Comparison of ENCODE assay signal across 17 cellular contexts in the genomic region with DNA sequence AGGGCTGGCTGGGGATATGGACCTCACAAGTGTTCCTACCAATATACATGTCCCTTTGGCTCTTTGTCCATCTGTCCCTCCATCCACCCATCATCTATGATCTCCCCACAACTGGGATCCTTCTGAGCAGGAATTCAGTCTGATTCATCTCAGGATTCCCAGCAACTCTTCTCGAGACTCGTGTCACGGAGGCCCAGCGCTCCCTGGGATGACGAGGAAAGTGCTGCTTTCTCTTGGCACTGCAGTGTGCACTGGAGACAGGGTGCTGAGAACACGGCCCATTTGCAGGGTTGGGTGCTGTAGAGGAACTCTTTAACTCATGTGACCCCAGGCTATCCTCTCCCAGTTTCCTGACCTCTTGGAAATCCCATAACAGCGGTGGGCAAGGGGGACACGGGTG.
DNase-seq lines count a peak whose midpoint lies in the region; ATAC-seq and TF ChIP-seq lines count a peak whose summit lies in the region.
"Had no signal": no experiment of that assay in that cellular context is flagged by ENCODE, and none has a peak within 500 bp of the region (broad histone marks: within the 10 kb centered on the region; RNA-seq: fewer than 3 reads in every experiment).

No MANE protein-coding gene starts in this region.

- H3K4me1 ChIP-seq in hepatocyte (ENCODE audit: insufficient read depth): peaks cover 6% of the 10 kb centered on the region
- H3K4me1 ChIP-seq: colonic mucosa, HAP-1 had no signal

- no peaks in the 10 kb centered on the region for H3K9me3 ChIP-seq in AG04450 (ENCODE audit: control insufficient read depth, insufficient read depth, low read length)
- no peaks in the 10 kb centered on the region for H3K9me3 ChIP-seq in hepatocyte (ENCODE audit: low read depth)
- H3K9me3 ChIP-seq: adrenal gland, colonic mucosa, HAP-1, Peyer's patch had no signal

- no peaks in the 10 kb centered on the region for H3K9me2 ChIP-seq in hepatocyte (replicated peaks; ENCODE audit: insufficient read depth)

- WGBS in hepatocyte (ENCODE audit: low lambda C conversion rate, missing lambda C conversion rate): 96% methylated on average over 8 of the region's 8 CpGs

- H3K27ac ChIP-seq in AG04450 (ENCODE audit: low read depth, low read length): peak overlapping the region; percentile 22
- no peak overlapping the region for H3K27ac ChIP-seq in hepatocyte
- H3K27ac ChIP-seq: colonic mucosa had no signal

- no peaks in the 10 kb centered on the region for H3K79me2 ChIP-seq in hepatocyte

- no peak for DNase-seq in AG04450 (ENCODE audit: low read depth, low spot score)
- DNase-seq in HT1080 (ENCODE audit: low read depth): peak; percentile 32
- peak; percentile 42 to 64 for DNase-seq in cardiac fibroblast (ENCODE audit: low read depth in 2 of 2)
- DNase-seq in lung microvascular endothelial cell (ENCODE audit: low read depth in 2 of 2): peak; percentile 18 to 79
- no peak for DNase-seq in RPMI8226
- DNase-seq in hepatocyte (ENCODE audit: low spot score): no peak
- no peak for DNase-seq in HPDE6-E6E7 (ENCODE audit: extremely low spot score)
- DNase-seq: DMS79, KBM-7, NCI-H1436, NCI-H524 had no signal

- H3K27me3 ChIP-seq in AG04450 (ENCODE audit: control insufficient read depth, insufficient read depth, low read length) (no peaks in the 10 kb centered on the region), hepatocyte (no peaks in the 10 kb centered on the region)
- H3K27me3 ChIP-seq: adrenal gland, colonic mucosa, Peyer's patch had no signal

- POLR2A ChIA-PET in AG04450 (lab: Yijun Ruan, JAX): interaction anchor here (2.0 kb wide), 1 partner anchor 137 kb away, joined by 7 read pairs; no protein-coding TSS in a partner anchor

- no peak overlapping the region for H3K4me2 ChIP-seq in hepatocyte
- H3K4me2 ChIP-seq: smooth muscle cell had no signal

- no peak for TF ChIP-seq CTCF in AG04450 (IDR thresholded peaks at IDR 0.05; ENCODE audit: low read depth, low read length)
- no peak for TF ChIP-seq CTCF in cardiac fibroblast (IDR thresholded peaks at IDR 0.05; ENCODE audit: low read depth, low read length)
- no peak for TF ChIP-seq CTCF in hepatocyte (IDR thresholded peaks at IDR 0.05; ENCODE audit: poor library complexity)

- no peaks in the 10 kb centered on the region for H4K20me1 ChIP-seq in hepatocyte (ENCODE audit: insufficient read depth, poor library complexity, severe bottlenecking)

- CTCF ChIA-PET in AG04450 (lab: Charles Lee): interaction anchor here (0.7 to 1.4 kb wide), 3 partner anchors 12 to 105 kb away, joined by 3 to 7 read pairs (median 4); no protein-coding TSS in a partner anchor

- ATAC-seq in HG02588 (IDR thresholded peaks at IDR 0.05; ENCODE audit: unreplicated experiment): no peak

- no peak overlapping the region for H3K4me3 ChIP-seq in AG04450 (ENCODE audit: low read depth, low read length)
- H3K4me3 ChIP-seq in cardiac fibroblast (replicated peaks in 1 of 2; ENCODE audit: low read depth in 2 of 2, low read length in 2 of 2): no peak overlapping the region
- no peak overlapping the region for H3K4me3 ChIP-seq in hepatocyte
- H3K4me3 ChIP-seq: adrenal gland, colonic mucosa, HAP-1, Peyer's patch, smooth muscle cell had no signal

- H2AFZ ChIP-seq in hepatocyte: no peak overlapping the region

- H3K36me3 ChIP-seq in hepatocyte (replicated peaks; ENCODE audit: insufficient read depth, low read depth): no peaks in the 10 kb centered on the region
- H3K36me3 ChIP-seq: adrenal gland, colonic mucosa, HAP-1 had no signal

Comparison
In these comparisons a context has a peak if more than half of its experiments do, and no peak if none do; other contexts are left out.
1. DNase-seq: peak in HT1080 (single experiment), cardiac fibroblast (2 of 2) and lung microvascular endothelial cell (2 of 2); none in AG04450 (single experiment), RPMI8226 (single experiment), hepatocyte (single experiment) and HPDE6-E6E7 (single experiment).